Comparison of ENCODE assay signal across 18 cellular contexts in the genomic region with DNA sequence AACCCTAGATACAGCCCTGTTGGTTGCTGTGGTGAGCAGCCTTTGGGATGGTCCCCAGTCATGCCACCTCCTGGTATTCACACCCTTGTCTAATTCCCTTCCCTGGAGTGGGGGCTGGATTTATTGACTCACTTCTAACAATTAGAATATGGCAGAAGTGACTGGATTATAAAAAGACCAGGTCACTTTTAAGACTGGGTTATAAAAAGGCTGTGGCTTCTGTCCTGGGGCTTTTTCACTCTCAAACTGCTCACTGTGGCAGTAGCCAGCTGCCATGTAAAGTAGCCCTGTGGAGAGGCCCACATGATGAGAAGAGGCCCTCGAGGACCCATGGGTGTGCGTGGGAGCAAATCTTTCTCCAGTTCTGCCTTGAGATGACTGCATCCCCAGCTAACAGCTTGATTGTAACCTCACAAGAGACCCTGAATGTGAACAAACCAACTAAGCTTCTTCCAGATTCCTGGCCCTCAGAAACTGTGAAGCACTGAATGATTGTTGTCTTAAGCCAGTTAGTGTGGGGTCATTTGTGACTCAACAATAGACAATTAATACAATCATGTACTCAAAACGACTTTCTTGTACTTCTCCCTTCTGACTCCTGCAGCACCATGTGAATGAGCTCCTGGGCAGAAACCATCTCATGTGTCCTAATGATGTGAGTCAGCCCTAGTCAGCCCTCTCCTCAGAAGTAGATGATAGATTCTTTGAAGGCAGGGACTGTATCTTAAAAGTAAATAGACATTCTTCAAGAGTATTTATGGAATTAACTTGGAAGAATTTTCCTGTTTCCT.
"Had no signal": no experiment of that assay in that cellular context is flagged by ENCODE, and none has a peak within 500 bp of the region (broad histone marks: within the 10 kb centered on the region; RNA-seq: fewer than 3 reads in every experiment).

No MANE protein-coding gene starts in this region.

- H3K36me3 ChIP-seq: breast epithelium, ovary had no signal

- H3K27me3 ChIP-seq: breast epithelium, ovary, testis had no signal

- ATAC-seq: activated CD8-positive, alpha-beta T cell treated with anti-CD3 and anti-CD28 coated beads, Interleukin-2, amount 10 ng/mL, durations not matched to agents 7 days and 5 days; naive thymus-derived CD8-positive, alpha-beta T cell; sciatic nerve; stimulated activated effector memory CD8-positive, alpha-beta T cell treated with anti-CD3 and anti-CD28 coated beads, Interleukin-12 subunit alpha, Interleukin-12 subunit beta, amount 100 ng/mL, for 72 hours had no signal

- DNase-seq: activated CD4-positive, alpha-beta T cell treated with anti-CD3 and anti-CD28 coated beads, Interleukin-2, amount 10 ng/mL, durations not matched to agents 7 days and 5 days; activated CD8-positive, alpha-beta T cell treated with anti-CD3 and anti-CD28 coated beads, Interleukin-2, amount 10 ng/mL, durations not matched to agents 7 days and 5 days; activated naive CD4-positive, alpha-beta T cell treated with anti-CD3 and anti-CD28 coated beads, Interleukin-2, amount 10 ng/mL, durations not matched to agents 7 days and 5 days; activated T-cell treated with anti-CD3 and anti-CD28 coated beads, Interleukin-2, amount 50 U/mL, for 24 hours; aorta; effector memory CD4-positive, alpha-beta T cell; mesendoderm; naive thymus-derived CD8-positive, alpha-beta T cell; ovary; stimulated activated CD4-positive, alpha-beta T cell treated with anti-CD3 and anti-CD28 coated beads, Interleukin-4, amount 100 ng/mL, for 24 hours; T-helper 1 cell; T-helper 9 cell; testis had no signal

- H3K4me3 ChIP-seq: breast epithelium, ovary, testis had no signal

- H3K4me1 ChIP-seq: breast epithelium, testis had no signal

- H3K9me3 ChIP-seq: ovary, testis had no signal

- FAIRE-seq: frontal cortex had no signal

- H3K27ac ChIP-seq: breast epithelium, epithelial cell of prostate, ovary, testis had no signal
